ENCODE assay signal across 21 cellular contexts in genomic region chr18:72704202-72704601, GRCh38.
DNase-seq lines count a peak whose midpoint lies in the region; ATAC-seq, FAIRE-seq and TF ChIP-seq lines count a peak whose summit lies in the region.
"Had no signal": no experiment of that assay in that cellular context is flagged by ENCODE, and none has a peak within 500 bp of the region (broad histone marks: within the 10 kb centered on the region; RNA-seq: fewer than 3 reads in every experiment).

No MANE protein-coding gene starts in this region.

- no TSS peak for BruUV-seq in PC-9 (replicated peaks; lab: Mats Ljungman, UMichigan)

- H3K36me3 ChIP-seq in GM23338 (ENCODE audit: insufficient read depth) (no peaks in the 10 kb centered on the region), H1 (ENCODE audit: control insufficient read depth in 2 of 4, insufficient read depth in 4 of 4, low read length in 3 of 4) (no peaks in the 10 kb centered on the region), PC-9 (ENCODE audit: low read depth) (no peaks in the 10 kb centered on the region), small intestine (ENCODE audit: control insufficient read depth in 2 of 2, insufficient read depth in 2 of 2, low read length in 2 of 2) (no peaks in the 10 kb centered on the region)
- H3K36me3 ChIP-seq: BLaER1 treated with 17β-estradiol and CSF1 and Interleukin-3, amounts not matched to agents 10 nM and 100 nM had no signal

- no peaks in the 10 kb centered on the region for H3K9me2 ChIP-seq in GM23338 (ENCODE audit: insufficient read depth)
- H3K9me2 ChIP-seq in PC-9 (ENCODE audit: insufficient read depth) = no peaks in the 10 kb centered on the region

- H3K9me3 ChIP-seq in H1 (ENCODE audit: insufficient read depth in 2 of 2, low read depth in 1 of 2, low read length in 1 of 2) (no peaks in the 10 kb centered on the region), PC-9 (ENCODE audit: insufficient read depth, low read depth) (no peaks in the 10 kb centered on the region), small intestine (ENCODE audit: control insufficient read depth, low read depth) (no peaks in the 10 kb centered on the region)
- H3K9me3 ChIP-seq: A549; BLaER1 treated with 17β-estradiol and CSF1 and Interleukin-3, amounts not matched to agents 10 nM and 100 nM; Caco-2 had no signal

- FAIRE-seq in H1 (lab: Jason Lieb, UNC) (no peak), small intestine (lab: Jason Lieb, UNC) (no peak)
- FAIRE-seq: A549, G401.6, GM12891, GM19239 had no signal

- no peak overlapping the region for H3K18ac ChIP-seq in H1 (ENCODE audit: extremely low read depth, low read length)

- POLR2A ChIA-PET in H1 (lab: Charles Lee; ENCODE audit: partially characterized antibody) (no interaction called here), PC-9 (lab: Charles Lee; ENCODE audit: unreplicated experiment) (no interaction called here)

- no peak for TF ChIP-seq CTCF in GM23338 (conservative IDR thresholded peaks at IDR 0.05; ENCODE audit: low read depth in 2 of 2)
- TF ChIP-seq CTCF in H1 (IDR thresholded peaks at IDR 0.05; ENCODE audit: control extremely low read depth in 1 of 3, insufficient read depth in 1 of 3, low read depth in 1 of 3, low read length in 3 of 3) = no peak
- TF ChIP-seq CTCF in PC-9 (conservative IDR thresholded peaks at IDR 0.05) = no peak

- no peak overlapping the region for H3K23ac ChIP-seq in H1 (ENCODE audit: insufficient read length)

- H2AFZ ChIP-seq in GM23338 (peak overlapping the region; percentile 49; the same call in 1 of the 2 replicates), H1 (ENCODE audit: low read length) (peak overlapping the region; percentile 76; the same call in 1 of the 2 replicates), PC-9 (no peak overlapping the region)

- no peak overlapping the region for H3K56ac ChIP-seq in H1 (replicated peaks; ENCODE audit: insufficient read length, low read depth, low read length)

- CTCF ChIA-PET in H1 (lab: Charles Lee; ENCODE audit: partially characterized antibody) = interaction anchor here (1.2 kb wide), 1 partner anchor 41 kb away, joined by 3 read pairs; no protein-coding TSS in a partner anchor
- CTCF ChIA-PET in PC-9 (lab: Charles Lee) = interaction anchor here (0.7 kb wide), 1 partner anchor 1264 kb away, joined by 3 read pairs; no protein-coding TSS in a partner anchor

- H3F3A ChIP-seq in GM23338 (replicated peaks; ENCODE audit: low read depth) (no peaks in the 10 kb centered on the region), PC-9 (ENCODE audit: insufficient read depth, low read depth) (no peaks in the 10 kb centered on the region)

- H3K9me3 Mint-ChIP-seq in GM23338 = no peaks in the 10 kb centered on the region
- H3K9me3 Mint-ChIP-seq: CD4-positive, alpha-beta T cell; CD8-positive, alpha-beta T cell had no signal

- no peak overlapping the region; the same call in 1 of the 2 replicates for H2BK5ac ChIP-seq in H1 (ENCODE audit: low read depth, low read length)

- no peak overlapping the region for H2AK5ac ChIP-seq in H1 (ENCODE audit: low read depth, low read length)

- H4K5ac ChIP-seq in H1 (ENCODE audit: insufficient read length, low read depth, low read length) = no peak overlapping the region

- H3K79me2 ChIP-seq in GM23338 (replicated peaks; ENCODE audit: insufficient read depth) (no peaks in the 10 kb centered on the region), H1 (ENCODE audit: control insufficient read depth in 1 of 2, insufficient read depth in 2 of 2, low read length in 2 of 2) (no peaks in the 10 kb centered on the region), PC-9 (ENCODE audit: low read depth) (no peaks in the 10 kb centered on the region)

- no peak for TF ChIP-seq RAD21 in H1 (IDR thresholded peaks at IDR 0.05 in 1 of 2, conservative IDR thresholded peaks at IDR 0.05 in 1 of 2; ENCODE audit: low read depth in 2 of 2, low read length in 2 of 2)

- no peak overlapping the region for H3K27ac Mint-ChIP-seq in GM23338
- H3K27ac Mint-ChIP-seq: B cell; CD4-positive, alpha-beta T cell; CD8-positive, alpha-beta T cell had no signal

- ATAC-seq in GM23338 = peak; percentile 55
- no peak for ATAC-seq in HG03039 (IDR thresholded peaks at IDR 0.05; ENCODE audit: unreplicated experiment)
- ATAC-seq: A549; CD8-positive, alpha-beta T cell had no signal

- H2BK20ac ChIP-seq in H1 (ENCODE audit: low read length) = no peak overlapping the region

- TF ChIP-seq POLR2A in H1 (IDR thresholded peaks at IDR 0.05; ENCODE audit: control extremely low read depth in 1 of 2, low read depth in 2 of 2, low read length in 2 of 2) = no peak

- H4K91ac ChIP-seq in H1 (replicated peaks; ENCODE audit: insufficient read length, low read length) = no peak overlapping the region

- H3K14ac ChIP-seq in H1 (ENCODE audit: insufficient read length) = no peak overlapping the region

- no peaks in the 10 kb centered on the region; the same call in 1 of the 2 replicates for H3K4me1 ChIP-seq in GM23338 (ENCODE audit: insufficient read depth)
- H3K4me1 ChIP-seq in H1 (replicated peaks in 1 of 4; ENCODE audit: control insufficient read depth in 3 of 4, insufficient read depth in 4 of 4, low read length in 3 of 4) = no peaks in the 10 kb centered on the region
- H3K4me1 ChIP-seq in PC-9 (replicated peaks; ENCODE audit: insufficient read depth) = no peaks in the 10 kb centered on the region
- H3K4me1 ChIP-seq in small intestine (ENCODE audit: control insufficient read depth in 2 of 2, insufficient read depth in 1 of 2, low read depth in 1 of 2, low read length in 1 of 2) = no peaks in the 10 kb centered on the region
- H3K4me1 ChIP-seq: A549; BLaER1 treated with 17β-estradiol and CSF1 and Interleukin-3, amounts not matched to agents 10 nM and 100 nM; Caco-2 had no signal

- intact Hi-C loops in PC-9 (cut with micrococcal nuclease; ENCODE audit: unreplicated experiment) = no loop called here

- no peaks in the 10 kb centered on the region for H3K36me3 Mint-ChIP-seq in GM23338 (ENCODE audit: low read depth)
- H3K36me3 Mint-ChIP-seq: CD8-positive, alpha-beta T cell had no signal

- no peak overlapping the region for H3K4me3 Mint-ChIP-seq in GM23338
- H3K4me3 Mint-ChIP-seq: B cell; CD4-positive, alpha-beta T cell; CD8-positive, alpha-beta T cell had no signal

- no peak for TF ChIP-seq EP300 in H1 (IDR thresholded peaks at IDR 0.05; ENCODE audit: borderline replicate concordance in 1 of 2, low read depth in 2 of 2, low read length in 2 of 2)

- no peak overlapping the region for H3K9ac ChIP-seq in H1 (replicated peaks in 1 of 4; ENCODE audit: extremely low read depth in 1 of 4, low read depth in 3 of 4, low read length in 3 of 4)
- H3K9ac ChIP-seq: BLaER1 treated with 17β-estradiol and CSF1 and Interleukin-3, amounts not matched to agents 10 nM and 100 nM had no signal

- DNase-seq in GM23338 (ENCODE audit: low spot score) (no peak), H1 (ENCODE audit: low read depth in 1 of 2, low spot score in 2 of 2) (no peak), left kidney (ENCODE audit: low read depth, low spot score) (peak; percentile 39), PC-9 (no peak), small intestine (no peak)
- DNase-seq: AML-193; Caco-2; Calu3; CD4-positive, alpha-beta T cell; CD8-positive, alpha-beta T cell; DMS79 treated with DMSO at 0.1 percent for 48 hours; GF-D8 had no signal

- H4K20me1 ChIP-seq in GM23338 (replicated peaks; ENCODE audit: insufficient read depth) = no peaks in the 10 kb centered on the region
- no peaks in the 10 kb centered on the region for H4K20me1 ChIP-seq in H1 (replicated peaks in 1 of 2; ENCODE audit: control insufficient read depth in 1 of 2, insufficient read depth in 2 of 2, low read length in 2 of 2)
- no peaks in the 10 kb centered on the region for H4K20me1 ChIP-seq in PC-9 (ENCODE audit: insufficient read depth)
- H4K20me1 ChIP-seq: BLaER1 treated with 17β-estradiol and CSF1 and Interleukin-3, amounts not matched to agents 10 nM and 100 nM had no signal

- no peaks in the 10 kb centered on the region for H3K79me1 ChIP-seq in H1 (ENCODE audit: low read depth, low read length)

- no peak overlapping the region for H2BK15ac ChIP-seq in H1 (ENCODE audit: low read length)

- H3K27me3 Mint-ChIP-seq in GM23338 (ENCODE audit: insufficient read depth, low read depth, poor library complexity) = no peaks in the 10 kb centered on the region
- H3K27me3 Mint-ChIP-seq: CD4-positive, alpha-beta T cell had no signal

- no peak overlapping the region for H3K4ac ChIP-seq in H1 (replicated peaks; ENCODE audit: insufficient read length, low read depth, low read length)

- H3K4me3 ChIP-seq in GM23338 (no peak overlapping the region), H1 (ENCODE audit: extremely low read depth in 1 of 4, insufficient read depth in 2 of 4, low read depth in 3 of 4, low read length in 4 of 4) (no peak overlapping the region), PC-9 (no peak overlapping the region), small intestine (ENCODE audit: low read depth in 1 of 2, low read length in 2 of 2) (no peak overlapping the region)
- H3K4me3 ChIP-seq: A549; BLaER1 treated with 17β-estradiol and CSF1 and Interleukin-3, amounts not matched to agents 10 nM and 100 nM had no signal

- no peak overlapping the region for H2BK120ac ChIP-seq in H1 (replicated peaks; ENCODE audit: low read depth, low read length)

- no peaks in the 10 kb centered on the region for H3K23me2 ChIP-seq in H1 (ENCODE audit: low read depth, low read length)

- no peaks in the 10 kb centered on the region for H3K4me1 Mint-ChIP-seq in GM23338
- H3K4me1 Mint-ChIP-seq: B cell had no signal

- H3K27me3 ChIP-seq in GM23338 (ENCODE audit: insufficient read depth) (no peaks in the 10 kb centered on the region), H1 (replicated peaks in 1 of 4; ENCODE audit: control insufficient read depth in 3 of 4, extremely low read depth in 1 of 4, insufficient read depth in 3 of 4, low read length in 3 of 4) (no peaks in the 10 kb centered on the region), PC-9 (ENCODE audit: insufficient read depth, low read depth) (no peaks in the 10 kb centered on the region), small intestine (ENCODE audit: control insufficient read depth in 2 of 2, insufficient read depth in 2 of 2, low read length in 2 of 2) (no peaks in the 10 kb centered on the region)
- H3K27me3 ChIP-seq: BLaER1 treated with 17β-estradiol and CSF1 and Interleukin-3, amounts not matched to agents 10 nM and 100 nM had no signal

- H3K27ac ChIP-seq in GM23338 (ENCODE audit: low read depth) = no peak overlapping the region
- H3K27ac ChIP-seq in H1 (ENCODE audit: low read depth, low read length) = no peak overlapping the region
- H3K27ac ChIP-seq in PC-9 = no peak overlapping the region
- no peak overlapping the region for H3K27ac ChIP-seq in small intestine (ENCODE audit: low read depth in 1 of 2, low read length in 1 of 2)
- H3K27ac ChIP-seq: 22Rv1; A549; BLaER1 treated with 17β-estradiol and CSF1 and Interleukin-3, amounts not matched to agents 10 nM and 100 nM; C4-2B had no signal

- H3K4me2 ChIP-seq in GM23338 = no peak overlapping the region
- H3K4me2 ChIP-seq in H1 (ENCODE audit: insufficient read depth in 1 of 2, low read depth in 2 of 2, low read length in 2 of 2) = no peak overlapping the region
- H3K4me2 ChIP-seq in PC-9 = no peak overlapping the region
- H3K4me2 ChIP-seq: A549; BLaER1 treated with 17β-estradiol and CSF1 and Interleukin-3, amounts not matched to agents 10 nM and 100 nM had no signal

- H4K8ac ChIP-seq in H1 (ENCODE audit: extremely low read depth, insufficient read depth, low read length) = no peak overlapping the region

- H2BK12ac ChIP-seq in H1 (ENCODE audit: low read depth, low read length) = no peak overlapping the region

- WGBS in H1 (ENCODE audit: extremely low coverage in 1 of 2, insufficient coverage in 1 of 2, insufficient read length in 1 of 2, insufficient replicate concordance in 2 of 2, low coverage in 1 of 2, low lambda C conversion rate in 2 of 2, missing lambda C conversion rate in 1 of 2), 2 experiments = 93% methylated on average over 4 of the region's 4 CpGs; no CpG with 5 or more reads in 1 of the 2 experiments
- WGBS in small intestine, 3 donors = 79 to 90% (median 83%) methylated on average over 4 of the region's 4 CpGs
